8 cellular contexts compared by ENCODE assay signal in genomic region chr1:61049850-61050540, GRCh38. TPM values are rescaled to one million over a fixed set of nuclear protein-coding genes. Genes with fewer than 3 reads are reported as not detected.
DNase-seq lines count a peak whose midpoint lies in the region; TF ChIP-seq lines count a peak whose summit lies in the region.

No MANE protein-coding gene starts in this region.

- peak overlapping the region; percentile 98 for H2AFZ ChIP-seq in MM.1S (ENCODE audit: low read length)

- H3K79me2 ChIP-seq in MM.1S (ENCODE audit: low read length) = no peaks in the 10 kb centered on the region

- peaks cover 18% of the 10 kb centered on the region for H3F3A ChIP-seq in MM.1S (ENCODE audit: insufficient read depth, low read length)

- no peaks in the 10 kb centered on the region for H4K20me1 ChIP-seq in MM.1S (ENCODE audit: insufficient read depth, low read length)

- DNase-seq in DMS53 (lab: John Stamatoyannopoulos, UW) = peak; percentile 96
- peak; percentile 50 for DNase-seq in GOT3 (lab: John Stamatoyannopoulos, UW)
- peak; percentile 88 for DNase-seq in MM.1S
- peak; percentile 55 for DNase-seq in SK-N-MC (ENCODE audit: low read depth, low spot score)
- DNase-seq in activated naive CD4-positive, alpha-beta T cell treated with anti-CD3 and anti-CD28 coated beads, Interleukin-2, amount 50 U/mL, for 16 hours = peak; percentile 88
- DNase-seq in glomerular endothelial cell (ENCODE audit: extremely low read depth, low read depth, low spot score) = peak; percentile 48
- DNase-seq in occipital lobe (lab: John Stamatoyannopoulos, UW) = peak; percentile 88
- DNase-seq in superior temporal gyrus (ENCODE audit: extremely low spot score) = peak; percentile 98

- H3K4me2 ChIP-seq in MM.1S (ENCODE audit: low read depth, low read length) = peak overlapping the region; percentile 93

- H3K9me3 ChIP-seq in MM.1S (replicated peaks; ENCODE audit: insufficient read depth, low read length) (no peaks in the 10 kb centered on the region), SK-N-MC (ENCODE audit: low read depth, low read length) (no peaks in the 10 kb centered on the region)

- H3K4me3 ChIP-seq in MM.1S (ENCODE audit: low read length) = peak overlapping the region; percentile 90
- H3K4me3 ChIP-seq in SK-N-MC = peak overlapping the region; percentile 95

- H3K27ac ChIP-seq in MM.1S (ENCODE audit: low read length) (peak overlapping the region; percentile 10; the same call in 1 of the 2 replicates), SK-N-MC (no peak overlapping the region)

- peak; percentile 94 for TF ChIP-seq CTCF in MM.1S (IDR thresholded peaks at IDR 0.05; ENCODE audit: low read length)

- no peaks in the 10 kb centered on the region for H3K9me2 ChIP-seq in MM.1S (replicated peaks; ENCODE audit: insufficient read depth, low read length)

- H3K36me3 ChIP-seq in MM.1S (replicated peaks; ENCODE audit: insufficient read depth, low read length) (no peaks in the 10 kb centered on the region), SK-N-MC (ENCODE audit: insufficient read depth, low read length) (no peaks in the 10 kb centered on the region)

- H3K9ac ChIP-seq in MM.1S (ENCODE audit: low read length) (peak overlapping the region; percentile 74), SK-N-MC (ENCODE audit: insufficient read length) (peak overlapping the region; percentile 87)

- peaks cover 17% of the 10 kb centered on the region for H3K27me3 ChIP-seq in MM.1S (replicated peaks; ENCODE audit: insufficient read depth, low read length)

- H3K4me1 ChIP-seq in MM.1S (ENCODE audit: low read length) = peaks cover 28% of the 10 kb centered on the region

RNA-seq across cellular contexts. Expression of gene NFIA, which starts 32.4 kb away (rescaled TPM):
- total RNA-seq in glomerular endothelial cell (6.2 and 18.4 TPM in 2 replicates), occipital lobe (41.5 TPM)

Comparison
In these comparisons a context has a peak if more than half of its experiments do, and no peak if none do; other contexts are left out.
1. DNase-seq: peak in every context shown above with its lines; median percentile 98 in superior temporal gyrus; 96 in DMS53; 88 in MM.1S; 88 in activated naive CD4-positive, alpha-beta T cell treated with anti-CD3 and anti-CD28 coated beads, Interleukin-2, amount 50 U/mL, for 16 hours; 88 in occipital lobe; 55 in SK-N-MC; 50 in GOT3; 48 in glomerular endothelial cell.